In genomic region chr6:42047790-42048405, GRCh38 we compare ENCODE assay signal across 8 cellular contexts. TPM values are rescaled to one million over a fixed set of nuclear protein-coding genes. Genes with fewer than 3 reads are reported as not detected.
DNase-seq lines count a peak whose midpoint lies in the region; ATAC-seq and TF ChIP-seq lines count a peak whose summit lies in the region.

No MANE protein-coding gene starts in this region.

- H3K9ac ChIP-seq in HUES6 (ENCODE audit: low read length) = peak overlapping the region; percentile 57

- no peaks in the 10 kb centered on the region for H3K9me3 ChIP-seq in HUES6 (ENCODE audit: control insufficient read depth, insufficient read depth, low read depth, low read length)
- H3K9me3 ChIP-seq in iPS DF 6.9 (ENCODE audit: control insufficient read depth, insufficient read depth, low read length) = no peaks in the 10 kb centered on the region

- H3K4me1 ChIP-seq in HUES6 (ENCODE audit: control insufficient read depth, insufficient read depth, low read length) = peaks cover 37% of the 10 kb centered on the region
- H3K4me1 ChIP-seq in iPS DF 6.9 (ENCODE audit: control insufficient read depth, insufficient read depth, low read length) = peaks cover 4% of the 10 kb centered on the region; the same call in 1 of the 2 replicates

- H3K36me3 ChIP-seq in HUES6 (ENCODE audit: control insufficient read depth, insufficient read depth, low read length) (peaks cover 9% of the 10 kb centered on the region), iPS DF 6.9 (ENCODE audit: control insufficient read depth, insufficient read depth, low read length) (no peaks in the 10 kb centered on the region)

- TF ChIP-seq CTCF in WTC11 (IDR thresholded peaks at IDR 0.05) = no peak

- H3K4me3 Mint-ChIP-seq in WTC11 = peak overlapping the region; percentile 80
- H3K4me3 Mint-ChIP-seq in stimulated activated effector memory CD8-positive, alpha-beta T cell treated with anti-CD3 and anti-CD28 coated beads, Interleukin-12 subunit alpha, Interleukin-12 subunit beta, amount 100 ng/mL, for 72 hours = peak overlapping the region; percentile 91

- peaks cover 39% of the 10 kb centered on the region for H3K4me1 Mint-ChIP-seq in WTC11
- H3K4me1 Mint-ChIP-seq in stimulated activated effector memory CD8-positive, alpha-beta T cell treated with anti-CD3 and anti-CD28 coated beads, Interleukin-12 subunit alpha, Interleukin-12 subunit beta, amount 100 ng/mL, for 72 hours = peaks cover 78% of the 10 kb centered on the region

- H3K4me3 ChIP-seq in HUES6 (ENCODE audit: low read depth, low read length) = peak overlapping the region; percentile 73
- peak overlapping the region; percentile 53; the same call in 1 of the 2 replicates for H3K4me3 ChIP-seq in iPS DF 6.9 (ENCODE audit: low read length)

- no peak for ATAC-seq in WTC11
- ATAC-seq in stimulated activated effector memory CD8-positive, alpha-beta T cell treated with anti-CD3 and anti-CD28 coated beads, Interleukin-12 subunit alpha, Interleukin-12 subunit beta, amount 100 ng/mL, for 72 hours = peak; percentile 1
- ATAC-seq in GM19467 (IDR thresholded peaks at IDR 0.05; ENCODE audit: unreplicated experiment) = no peak

- POLR2A ChIA-PET in WTC11 (lab: Charles Lee) = interaction anchor here (1.1 to 1.7 kb wide), 2 partner anchors 261 to 263 kb away, joined by 3 to 8 read pairs; partner anchors contain the start of gene TOMM6

- no peaks in the 10 kb centered on the region for H3K9me3 Mint-ChIP-seq in WTC11
- H3K9me3 Mint-ChIP-seq in stimulated activated effector memory CD8-positive, alpha-beta T cell treated with anti-CD3 and anti-CD28 coated beads, Interleukin-12 subunit alpha, Interleukin-12 subunit beta, amount 100 ng/mL, for 72 hours = no peaks in the 10 kb centered on the region

- no peak overlapping the region for H3K27ac ChIP-seq in HUES6 (ENCODE audit: low read depth, low read length)
- H3K27ac ChIP-seq in iPS DF 6.9 (ENCODE audit: low read length) = no peak overlapping the region

- DNase-seq in WTC11 (ENCODE audit: low spot score) (no peak), iPS DF 6.9 (ENCODE audit: low read depth, low spot score) (no peak), NCI-H748 (lab: John Stamatoyannopoulos, UW; ENCODE audit: unreplicated experiment) (no peak)
- DNase-seq in stimulated activated effector memory CD8-positive, alpha-beta T cell treated with anti-CD3 and anti-CD28 coated beads, Interleukin-12 subunit alpha, Interleukin-12 subunit beta, amount 100 ng/mL, for 72 hours (ENCODE audit: low spot score in 2 of 2) = peak in 1 of 2 donors; percentile 70
- DNase-seq in stimulated activated CD4-positive, alpha-beta T cell treated with anti-CD3 and anti-CD28 coated beads, Interleukin-2, amount 100 ng/mL, for 48 hours = no peak
- no peak for DNase-seq in stimulated activated CD4-positive, alpha-beta T cell treated with anti-CD3 and anti-CD28 coated beads, Interleukin-15, amount 100 ng/mL, for 24 hours

- H3K27me3 Mint-ChIP-seq in WTC11 (ENCODE audit: low read depth) = peaks cover 72% of the 10 kb centered on the region

- WGBS in iPS DF 6.9 (ENCODE audit: insufficient coverage, insufficient read length) = no CpG with 5 or more reads among the region's 8 CpGs

- CTCF ChIA-PET in WTC11 (lab: Charles Lee) = interaction anchor here (1.2 to 2.4 kb wide), 8 partner anchors 48 to 268 kb away, joined by 3 to 21 read pairs (median 6); partner anchors contain the start of genes BYSL, FRS3, MED20 and TOMM6

- H3K27me3 ChIP-seq in HUES6 (ENCODE audit: control insufficient read depth, insufficient read depth, low read length) (peaks cover 70% of the 10 kb centered on the region), iPS DF 6.9 (ENCODE audit: control insufficient read depth, insufficient read depth, low read length) (peaks cover 35% of the 10 kb centered on the region)

- H3K27ac Mint-ChIP-seq in WTC11 = no peak overlapping the region
- H3K27ac Mint-ChIP-seq in stimulated activated effector memory CD8-positive, alpha-beta T cell treated with anti-CD3 and anti-CD28 coated beads, Interleukin-12 subunit alpha, Interleukin-12 subunit beta, amount 100 ng/mL, for 72 hours = peak overlapping the region; percentile 96

- H3K36me3 Mint-ChIP-seq in WTC11 = peaks cover 14% of the 10 kb centered on the region
- H3K36me3 Mint-ChIP-seq in stimulated activated effector memory CD8-positive, alpha-beta T cell treated with anti-CD3 and anti-CD28 coated beads, Interleukin-12 subunit alpha, Interleukin-12 subunit beta, amount 100 ng/mL, for 72 hours = peaks cover 41% of the 10 kb centered on the region

TF ChIP-seq in WTC11, 78 proteins besides CTCF, POLR2A, EP300 and RAD21:
- TF ChIP-seq NFYB (CRISPR knock-in tag; conservative IDR thresholded peaks at IDR 0.05; ENCODE audit: low read depth) = no peak
- no peak for TF ChIP-seq ARID4B (CRISPR knock-in tag; IDR thresholded peaks at IDR 0.05; ENCODE audit: borderline replicate concordance)
- no peak for TF ChIP-seq E2F5 (CRISPR knock-in tag; IDR thresholded peaks at IDR 0.05)
- TF ChIP-seq ERG (CRISPR knock-in tag; IDR thresholded peaks at IDR 0.05) = no peak
- no peak for TF ChIP-seq JUN (CRISPR knock-in tag; IDR thresholded peaks at IDR 0.05)
- no peak for TF ChIP-seq ATF1 (CRISPR knock-in tag; IDR thresholded peaks at IDR 0.05)
- no peak for TF ChIP-seq ETV6 (CRISPR knock-in tag; IDR thresholded peaks at IDR 0.05)
- no peak for TF ChIP-seq RELA (CRISPR knock-in tag; IDR thresholded peaks at IDR 0.05; ENCODE audit: borderline replicate concordance)
- no peak for TF ChIP-seq TEAD4 (CRISPR knock-in tag; IDR thresholded peaks at IDR 0.05)
- TF ChIP-seq ELF4 (CRISPR knock-in tag; IDR thresholded peaks at IDR 0.05; ENCODE audit: low read depth) = no peak
- no peak for TF ChIP-seq ZNF317 (CRISPR knock-in tag; IDR thresholded peaks at IDR 0.05; ENCODE audit: borderline replicate concordance, low read depth)
- no peak for TF ChIP-seq PRRX2 (CRISPR knock-in tag; IDR thresholded peaks at IDR 0.05)
- no peak for TF ChIP-seq GRHL2 (CRISPR knock-in tag; IDR thresholded peaks at IDR 0.05; ENCODE audit: insufficient replicate concordance, severe bottlenecking)
- TF ChIP-seq HMGA2 (CRISPR knock-in tag; IDR thresholded peaks at IDR 0.05) = no peak
- no peak for TF ChIP-seq FOXK1 (CRISPR knock-in tag; IDR thresholded peaks at IDR 0.05)
- no peak for TF ChIP-seq MYBL2 (CRISPR knock-in tag; IDR thresholded peaks at IDR 0.05)

RNA-seq across cellular contexts. Expression of gene TAF8, which starts 2.4 kb away (rescaled TPM):
- 29.6 to 33.6 TPM (median 31.0 TPM) in 3 replicates for total RNA-seq in WTC11 (2021)
